Comparison of ENCODE assay signal across 20 cellular contexts in genomic region chr6:128676456-128676855, GRCh38.
DNase-seq lines count a peak whose midpoint lies in the region; ATAC-seq, FAIRE-seq and TF ChIP-seq lines count a peak whose summit lies in the region.
"Had no signal": no experiment of that assay in that cellular context is flagged by ENCODE, and none has a peak within 500 bp of the region (broad histone marks: within the 10 kb centered on the region; RNA-seq: fewer than 3 reads in every experiment).

No MANE protein-coding gene starts in this region.

- H3K27ac ChIP-seq in mammary epithelial cell (ENCODE audit: insufficient read depth, low read depth, low read length) (no peak overlapping the region), keratinocyte (ENCODE audit: control insufficient read depth, insufficient read depth, low read length) (no peak overlapping the region)
- H3K27ac ChIP-seq: 22Rv1, A549, C4-2B had no signal

- H3K4me1 ChIP-seq in mammary epithelial cell (ENCODE audit: insufficient read depth, low read length) (peaks cover 7% of the 10 kb centered on the region), keratinocyte (ENCODE audit: control insufficient read depth, extremely low read depth, insufficient read depth, low read length) (peaks cover 13% of the 10 kb centered on the region)
- H3K4me1 ChIP-seq: A549, Caco-2 had no signal

- no peaks in the 10 kb centered on the region for H4K20me1 ChIP-seq in mammary epithelial cell (ENCODE audit: insufficient read depth, low read length)
- H4K20me1 ChIP-seq in keratinocyte (ENCODE audit: control insufficient read depth, extremely low read depth, insufficient read depth, low read length): no peaks in the 10 kb centered on the region

- BruUV-seq in mammary epithelial cell (replicated peaks; lab: Mats Ljungman, UMichigan) (no TSS peak), MCF 10A (replicated peaks; lab: Mats Ljungman, UMichigan) (no TSS peak)

- no peaks in the 10 kb centered on the region for H3K9me1 ChIP-seq in keratinocyte (ENCODE audit: control insufficient read depth, extremely low read depth, insufficient read depth, low read length)

- POLR2A ChIA-PET in MCF 10A (lab: Yijun Ruan, JAX): no interaction called here

- H3K27me3 ChIP-seq in mammary epithelial cell (ENCODE audit: insufficient read depth, low read length): no peaks in the 10 kb centered on the region
- H3K27me3 ChIP-seq in keratinocyte (ENCODE audit: control insufficient read depth, extremely low read depth, insufficient read depth, low read length): no peaks in the 10 kb centered on the region

- H3K4me2 ChIP-seq in mammary epithelial cell (ENCODE audit: insufficient read depth, low read depth, low read length): no peak overlapping the region
- peak overlapping the region; percentile 13 for H3K4me2 ChIP-seq in keratinocyte (ENCODE audit: control insufficient read depth, extremely low read depth, insufficient read depth, low read depth, low read length)
- H3K4me2 ChIP-seq: A549 had no signal

- CTCF ChIA-PET in mammary epithelial cell (lab: Charles Lee; ENCODE audit: low non-redundant PET): no interaction called here
- CTCF ChIA-PET in MCF 10A (lab: Yijun Ruan, JAX): no interaction called here

- peak; percentile 45 for DNase-seq in mammary epithelial cell
- DNase-seq in MCF 10A (ENCODE audit: unreplicated experiment): no peak
- DNase-seq in epithelial cell of esophagus (ENCODE audit: low read depth): peak; percentile 57
- DNase-seq in keratinocyte (ENCODE audit: low read depth, low spot score): no peak
- no peak for DNase-seq in NCI-H524 (lab: John Stamatoyannopoulos, UW)
- no peak for DNase-seq in stimulated activated CD8-positive, alpha-beta memory T cell treated with anti-CD3 and anti-CD28 coated beads, Interleukin-4, amount 100 ng/mL, for 48 hours
- DNase-seq: AML-193; Caco-2; CD4-positive, alpha-beta T cell; H9 had no signal

- intact Hi-C loops in mammary epithelial cell (cut with micrococcal nuclease) (no loop called here), MCF 10A (cut with micrococcal nuclease) (no loop called here)

- H3K79me2 ChIP-seq in mammary epithelial cell (ENCODE audit: insufficient read depth, low read length) (no peaks in the 10 kb centered on the region), keratinocyte (ENCODE audit: control insufficient read depth, insufficient read depth, low read length) (no peaks in the 10 kb centered on the region)

- no peaks in the 10 kb centered on the region for H3K9me3 Mint-ChIP-seq in MCF 10A (ENCODE audit: unreplicated experiment)
- H3K9me3 Mint-ChIP-seq: CD4-positive, alpha-beta T cell; H9 had no signal

- H3K4me3 ChIP-seq in mammary epithelial cell (replicated peaks in 1 of 3; ENCODE audit: insufficient read depth in 1 of 3, low read depth in 2 of 3, low read length in 3 of 3) (no peak overlapping the region), epithelial cell of esophagus (ENCODE audit: low read length) (no peak overlapping the region), keratinocyte (ENCODE audit: control insufficient read depth in 2 of 3, extremely low read depth in 1 of 3, insufficient read depth in 2 of 3, low read depth in 1 of 3, low read length in 3 of 3) (no peak overlapping the region)
- H3K4me3 ChIP-seq: A549 had no signal

- TF ChIP-seq CTCF in mammary epithelial cell (conservative IDR thresholded peaks at IDR 0.05 in 1 of 2, IDR thresholded peaks at IDR 0.05 in 1 of 2; ENCODE audit: extremely low read depth in 1 of 2, insufficient read depth in 1 of 2, low read depth in 1 of 2, low read length in 2 of 2) (no peak), MCF 10A (IDR thresholded peaks at IDR 0.05; ENCODE audit: unreplicated experiment) (no peak), epithelial cell of esophagus (IDR thresholded peaks at IDR 0.05; ENCODE audit: insufficient read depth, low read depth, low read length, missing control alignments) (no peak), keratinocyte (optimal IDR thresholded peaks at IDR 0.05 in 1 of 3, IDR thresholded peaks at IDR 0.05 in 1 of 3, conservative IDR thresholded peaks at IDR 0.05 in 1 of 3; ENCODE audit: extremely low read depth in 1 of 3, insufficient read depth in 2 of 3, low read length in 3 of 3) (no peak)

- H3K4me3 Mint-ChIP-seq in MCF 10A (ENCODE audit: unreplicated experiment): no peak overlapping the region
- H3K4me3 Mint-ChIP-seq: CD4-positive, alpha-beta T cell; H9 had no signal

- H3K9ac ChIP-seq in mammary epithelial cell (ENCODE audit: insufficient read depth, low read length) (no peak overlapping the region), keratinocyte (ENCODE audit: control insufficient read depth, extremely low read depth, insufficient read depth, low read length) (no peak overlapping the region)

- H3K4me1 Mint-ChIP-seq in MCF 10A (ENCODE audit: insufficient read depth, unreplicated experiment): no peaks in the 10 kb centered on the region
- H3K4me1 Mint-ChIP-seq: H9 had no signal

- H3K9me3 ChIP-seq in mammary epithelial cell (replicated peaks; ENCODE audit: insufficient read depth, low read length) (no peaks in the 10 kb centered on the region), keratinocyte (ENCODE audit: control insufficient read depth, low read depth, low read length) (no peaks in the 10 kb centered on the region)
- H3K9me3 ChIP-seq: A549, Caco-2 had no signal

- no peaks in the 10 kb centered on the region for H3K36me3 ChIP-seq in mammary epithelial cell (ENCODE audit: insufficient read depth, low read length)
- H3K36me3 ChIP-seq in keratinocyte (ENCODE audit: control insufficient read depth in 2 of 2, extremely low read depth in 1 of 2, insufficient read depth in 2 of 2, low read length in 2 of 2): no peaks in the 10 kb centered on the region

- dilution Hi-C loops in mammary epithelial cell (cut with HindIII; ENCODE audit: low sequenced_read_pairs) (no loop called here), keratinocyte (cut with MboI; ENCODE audit: extremely low pct_ligation_motif_present, low sequenced_read_pairs) (no loop called here)

- H2AFZ ChIP-seq in mammary epithelial cell (ENCODE audit: low read depth, low read length) (peak overlapping the region; percentile 12), keratinocyte (ENCODE audit: control insufficient read depth, low read length) (peak overlapping the region; percentile 59)

- FAIRE-seq in keratinocyte (lab: Jason Lieb, UNC): peak; percentile 93
- FAIRE-seq: A549, D721Med, G401.6, GM12892, GM18507, H1, HepG2 had no signal

- no peaks in the 10 kb centered on the region for H3K27me3 Mint-ChIP-seq in MCF 10A (ENCODE audit: insufficient read depth, unreplicated experiment)

- H3K27ac Mint-ChIP-seq in MCF 10A (ENCODE audit: low read depth, unreplicated experiment): no peak overlapping the region
- H3K27ac Mint-ChIP-seq: CD4-positive, alpha-beta T cell; H9 had no signal

- ATAC-seq in GM19463 (IDR thresholded peaks at IDR 0.05; ENCODE audit: unreplicated experiment): no peak
- ATAC-seq: A549, HepG2 had no signal

- in situ Hi-C loops in mammary epithelial cell (cut with MboI; ENCODE audit: low sequenced_read_pairs in 2 of 2): no loop called here

- H3K36me3 Mint-ChIP-seq in MCF 10A (ENCODE audit: insufficient read depth, unreplicated experiment): no peaks in the 10 kb centered on the region

Comparison
In these comparisons a context has a peak if more than half of its experiments do, and no peak if none do; other contexts are left out.
1. DNase-seq: peak in mammary epithelial cell (single experiment) and epithelial cell of esophagus (single experiment); none in MCF 10A (single experiment), keratinocyte (single experiment), NCI-H524 (0 of 2) and stimulated activated CD8-positive, alpha-beta memory T cell treated with anti-CD3 and anti-CD28 coated beads, Interleukin-4, amount 100 ng/mL, for 48 hours (single experiment).